ENCODE assay signal across 13 cellular contexts in genomic region chr11:61697764-61698163, GRCh38. TPM values are rescaled to one million over a fixed set of nuclear protein-coding genes. Genes with fewer than 3 reads are reported as not detected.
DNase-seq lines count a peak whose midpoint lies in the region; ATAC-seq and TF ChIP-seq lines count a peak whose summit lies in the region.
"Had no signal": no experiment of that assay in that cellular context is flagged by ENCODE, and none has a peak within 500 bp of the region (broad histone marks: within the 10 kb centered on the region; RNA-seq: fewer than 3 reads in every experiment).

No MANE protein-coding gene starts in this region.

- TF ChIP-seq POLR2A in breast epithelium (IDR thresholded peaks at IDR 0.05) (no peak), tibial nerve (IDR thresholded peaks at IDR 0.05) (no peak)

- DNase-seq in breast epithelium (ENCODE audit: low spot score in 2 of 2) = no peak
- DNase-seq in MCF 10A (ENCODE audit: unreplicated experiment) = no peak
- DNase-seq in RWPE1 (ENCODE audit: low spot score) = no peak
- no peak for DNase-seq in right cardiac atrium
- DNase-seq in tibial nerve (ENCODE audit: low spot score in 2 of 2) = no peak
- no peak for DNase-seq in NCI-H526 treated with DMSO at 0.1 percent for 48 hours (lab: John Stamatoyannopoulos, UW)
- DNase-seq in DMS79 treated with DMSO at 0.1 percent for 48 hours (lab: John Stamatoyannopoulos, UW) = no peak
- DNase-seq: activated CD4-positive, alpha-beta memory T cell treated with anti-CD3 and anti-CD28 coated beads, Interleukin-2, amount 10 ng/mL, durations not matched to agents 7 days and 5 days; activated effector memory CD4-positive, alpha-beta T cell treated with anti-CD3 and anti-CD28 coated beads, Interleukin-2, amount 50 U/mL, for 16 hours; OCI-M1 had no signal

- H3K27ac ChIP-seq in breast epithelium (peak overlapping the region; percentile 80 to 100), RWPE1 (peak overlapping the region; percentile 96), right cardiac atrium (ENCODE audit: low read length) (peak overlapping the region; percentile 40), tibial nerve (peak overlapping the region in 3 of 4 donors; percentile 74 to 90 (median 76))
- H3K27ac ChIP-seq: cardiac muscle cell had no signal

- intact Hi-C loops in breast epithelium (cut with DNase I; ENCODE audit: low total_unique reads) (no loop called here), MCF 10A (cut with micrococcal nuclease) (no loop called here), right cardiac atrium (cut with DNase I) (no loop called here)

- H3K4me3 ChIP-seq in breast epithelium (no peak overlapping the region), right cardiac atrium (ENCODE audit: low read length) (no peak overlapping the region), tibial nerve (no peak overlapping the region)
- H3K4me3 ChIP-seq: cardiac muscle cell, vagina had no signal

- no peaks in the 10 kb centered on the region for H3K36me3 Mint-ChIP-seq in MCF 10A (ENCODE audit: insufficient read depth, unreplicated experiment)

- ATAC-seq in right cardiac atrium (no peak), GM21528 (IDR thresholded peaks at IDR 0.05; ENCODE audit: low FRiP score, unreplicated experiment) (no peak)

- TF ChIP-seq CTCF in breast epithelium (IDR thresholded peaks at IDR 0.05) (no peak), MCF 10A (IDR thresholded peaks at IDR 0.05; ENCODE audit: unreplicated experiment) (no peak), RWPE1 (conservative IDR thresholded peaks at IDR 0.05; ENCODE audit: low read depth) (no peak), tibial nerve (IDR thresholded peaks at IDR 0.05) (no peak)

- H3K9me3 ChIP-seq in breast epithelium (no peaks in the 10 kb centered on the region), right cardiac atrium (ENCODE audit: control insufficient read depth, low read length) (no peaks in the 10 kb centered on the region), tibial nerve (no peaks in the 10 kb centered on the region)
- H3K9me3 ChIP-seq: vagina had no signal

- H3K9me3 Mint-ChIP-seq in MCF 10A (ENCODE audit: unreplicated experiment) = no peaks in the 10 kb centered on the region
- H3K9me3 Mint-ChIP-seq: activated CD4-positive, alpha-beta memory T cell treated with anti-CD3 and anti-CD28 coated beads, Interleukin-2, amount 10 ng/mL, durations not matched to agents 7 days and 5 days had no signal

- H3K27me3 ChIP-seq in breast epithelium = no peaks in the 10 kb centered on the region
- no peaks in the 10 kb centered on the region for H3K27me3 ChIP-seq in right cardiac atrium (ENCODE audit: control insufficient read depth, insufficient read depth)
- H3K27me3 ChIP-seq in tibial nerve = no peaks in the 10 kb centered on the region
- H3K27me3 ChIP-seq: cardiac muscle cell, vagina had no signal

- POLR2A ChIA-PET in MCF 10A (lab: Yijun Ruan, JAX) (interaction anchor here (0.6 to 2.3 kb wide), 5 partner anchors 14 to 270 kb away, joined by 3 to 9 read pairs (median 7); no protein-coding TSS in a partner anchor), RWPE1 (lab: Yijun Ruan, JAX; ENCODE audit: low non-redundant PET) (no interaction called here)

- H3K27me3 Mint-ChIP-seq in MCF 10A (ENCODE audit: insufficient read depth, unreplicated experiment) = no peaks in the 10 kb centered on the region
- H3K27me3 Mint-ChIP-seq: activated CD4-positive, alpha-beta memory T cell treated with anti-CD3 and anti-CD28 coated beads, Interleukin-2, amount 10 ng/mL, durations not matched to agents 7 days and 5 days had no signal

- H3K4me1 Mint-ChIP-seq in MCF 10A (ENCODE audit: insufficient read depth, unreplicated experiment) = peaks cover 44% of the 10 kb centered on the region

- TF ChIP-seq EP300 in tibial nerve (IDR thresholded peaks at IDR 0.05) = no peak

- whole genome bisulfite sequencing in right cardiac atrium = 94% methylated on average over 1 of the region's 1 CpG
- 86 to 89% methylated on average over 1 of the region's 1 CpG for WGBS in tibial nerve, 2 donors

- BruUV-seq in MCF 10A (replicated peaks; lab: Mats Ljungman, UMichigan) = no TSS peak

- no peak overlapping the region for H3K27ac Mint-ChIP-seq in MCF 10A (ENCODE audit: low read depth, unreplicated experiment)
- H3K27ac Mint-ChIP-seq: activated CD4-positive, alpha-beta memory T cell treated with anti-CD3 and anti-CD28 coated beads, Interleukin-2, amount 10 ng/mL, durations not matched to agents 7 days and 5 days had no signal

- CTCF ChIA-PET in MCF 10A (lab: Yijun Ruan, JAX) = interaction anchor here (0.8 to 3.0 kb wide), 7 partner anchors 9 to 100 kb away, joined by 3 to 24 read pairs (median 4); no protein-coding TSS in a partner anchor
- CTCF ChIA-PET in RWPE1 (lab: Yijun Ruan, JAX) = interaction anchor here (0.6 to 3.3 kb wide), 2 partner anchors 36 to 410 kb away, joined by 3 to 13 read pairs; no protein-coding TSS in a partner anchor

- peaks cover 18 to 74% of the 10 kb centered on the region in 2 donors for H3K4me1 ChIP-seq in breast epithelium
- H3K4me1 ChIP-seq in right cardiac atrium (ENCODE audit: control insufficient read depth, insufficient read depth, low read length) = peaks cover 45% of the 10 kb centered on the region
- peaks cover 0 to 82% (median 66%) of the 10 kb centered on the region in 4 donors for H3K4me1 ChIP-seq in tibial nerve

- H3K36me3 ChIP-seq in breast epithelium (no peaks in the 10 kb centered on the region), tibial nerve (no peaks in the 10 kb centered on the region)
- H3K36me3 ChIP-seq: cardiac muscle cell, vagina had no signal

- H3K4me3 Mint-ChIP-seq in MCF 10A (ENCODE audit: unreplicated experiment) = no peak overlapping the region
- H3K4me3 Mint-ChIP-seq: activated CD4-positive, alpha-beta memory T cell treated with anti-CD3 and anti-CD28 coated beads, Interleukin-2, amount 10 ng/mL, durations not matched to agents 7 days and 5 days had no signal

RNA-seq across cellular contexts. Expression of gene DAGLA, which starts 17.6 kb away (rescaled TPM):
- total RNA-seq in breast epithelium = 1 to 10 TPM; 2.4 to 4.5 (median 3.3) TPM
- 1.0 and 1.5 TPM in 2 replicates for total RNA-seq in MCF 10A (2022)
- 1 to 10 TPM; 4.1 to 7.2 (median 6.1) TPM for total RNA-seq in right cardiac atrium
- 3.7 TPM for polyA plus RNA-seq in right cardiac atrium
- total RNA-seq in tibial nerve = 1 to 10 TPM; 1.1 to 5.4 (median 3.0) TPM

RNA-seq across cellular contexts. Expression of gene MYRF, which starts 54.7 kb away (rescaled TPM):
- total RNA-seq in breast epithelium (1 to 10 TPM in 1 of 3 donors, under 1 TPM in 2; 0.32 to 6.9 (median 0.66) TPM), MCF 10A (2022) (0.16 TPM in 1 of 2 replicates, not detected in the other), right cardiac atrium (1 to 10 TPM in 3 of 4 donors, under 1 TPM in 1; 0.62 to 1.9 (median 1.4) TPM), tibial nerve (1 to 10 TPM; 1.0 to 7.5 (median 2.1) TPM)
- polyA plus RNA-seq in right cardiac atrium = 0.70 TPM

Comparison
In these comparisons a context has a peak if more than half of its experiments do, and no peak if none do; other contexts are left out.
1. H3K27ac ChIP-seq: peak in every context shown above with its lines; median percentile 96 in RWPE1; 90 in breast epithelium; 76 in tibial nerve; 40 in right cardiac atrium.